Comparison of ENCODE assay signal across 12 cellular contexts in genomic region chr12:24025153-24025798, GRCh38.
DNase-seq lines count a peak whose midpoint lies in the region; ATAC-seq, FAIRE-seq and TF ChIP-seq lines count a peak whose summit lies in the region.
"Had no signal": no experiment of that assay in that cellular context is flagged by ENCODE, and none has a peak within 500 bp of the region (broad histone marks: within the 10 kb centered on the region; RNA-seq: fewer than 3 reads in every experiment).

No MANE protein-coding gene starts in this region.

- no peak for TF ChIP-seq POLR2A in GM12878 (IDR thresholded peaks at IDR 0.05; ENCODE audit: low read depth, low read length)

- intact Hi-C loops in GM12878 (cut with micrococcal nuclease; ENCODE audit: unreplicated experiment) = no loop called here

- CTCF ChIA-PET in GM12878 (lab: Yijun Ruan, JAX) = interaction anchor here (0.8 to 1.7 kb wide), 3 partner anchors 10 to 17 kb away, joined by 3 to 6 read pairs (median 4); no protein-coding TSS in a partner anchor

- no peak for FAIRE-seq in GM12878 (lab: Jason Lieb, UNC)
- FAIRE-seq: colon had no signal

- peak; percentile 52; the same call in 2 of the 3 replicates for ATAC-seq in GM12878
- ATAC-seq in HG03442 (IDR thresholded peaks at IDR 0.05; ENCODE audit: unreplicated experiment) = no peak
- ATAC-seq: activated CD8-positive, alpha-beta memory T cell treated with anti-CD3 and anti-CD28 coated beads, Interleukin-2, amount 10 ng/mL, durations not matched to agents 7 days and 5 days had no signal

- H3K27ac ChIP-seq in GM12878 (ENCODE audit: control insufficient read depth, insufficient read depth) = no peak overlapping the region
- H3K27ac ChIP-seq: parathyroid adenoma had no signal

- H2AFZ ChIP-seq in Loucy (ENCODE audit: low read length) = no peak overlapping the region
- no peak overlapping the region for H2AFZ ChIP-seq in GM12878 (ENCODE audit: control insufficient read depth, low read depth, low read length)
- H2AFZ ChIP-seq: parathyroid adenoma had no signal

- H3K27me3 ChIP-seq in Loucy (ENCODE audit: insufficient read depth, low read length, poor library complexity, severe bottlenecking) (no peaks in the 10 kb centered on the region), GM12878 (replicated peaks in 1 of 2; ENCODE audit: control insufficient read depth in 2 of 2, insufficient read depth in 2 of 2, low read length in 1 of 2) (no peaks in the 10 kb centered on the region; a peak in 1 of 4 replicates)

- peak; percentile 34 for TF ChIP-seq CTCF in GM12865 (IDR thresholded peaks at IDR 0.05; ENCODE audit: insufficient read depth, low read depth, low read length, missing control alignments)
- peak; percentile 65 for TF ChIP-seq CTCF in Loucy (conservative IDR thresholded peaks at IDR 0.05; ENCODE audit: low read length)
- peak; percentile 28 to 46 (median 37); a peak in 4 of 6 replicates for TF ChIP-seq CTCF in GM12878 (IDR thresholded peaks at IDR 0.05 in 2 of 3, conservative IDR thresholded peaks at IDR 0.05 in 1 of 3; ENCODE audit: control insufficient read depth in 2 of 3, extremely low read depth in 1 of 3, insufficient read depth in 1 of 3, low read depth in 3 of 3, low read length in 3 of 3)
- peak; percentile 68 for TF ChIP-seq CTCF in nephron progenitor cell (IDR thresholded peaks at IDR 0.05)

- no TSS peak for BruUV-seq in GM12878 (replicated peaks; lab: Mats Ljungman, UMichigan)

- H3K27ac Mint-ChIP-seq in nephron progenitor cell = no peak overlapping the region
- H3K27ac Mint-ChIP-seq: activated CD8-positive, alpha-beta memory T cell treated with anti-CD3 and anti-CD28 coated beads, Interleukin-2, amount 10 ng/mL, durations not matched to agents 7 days and 5 days had no signal

- H3K4me1 Mint-ChIP-seq in nephron progenitor cell = peaks cover 14% of the 10 kb centered on the region
- H3K4me1 Mint-ChIP-seq: activated CD8-positive, alpha-beta memory T cell treated with anti-CD3 and anti-CD28 coated beads, Interleukin-2, amount 10 ng/mL, durations not matched to agents 7 days and 5 days had no signal

- no peaks in the 10 kb centered on the region for H3F3A ChIP-seq in Loucy (ENCODE audit: low read depth)

- no peaks in the 10 kb centered on the region for H3K79me2 ChIP-seq in Loucy (ENCODE audit: insufficient read depth, low read length)
- no peaks in the 10 kb centered on the region for H3K79me2 ChIP-seq in GM12878 (ENCODE audit: control insufficient read depth, insufficient read depth, low read length)
- H3K79me2 ChIP-seq: parathyroid adenoma had no signal

- H3K4me2 ChIP-seq in Loucy (ENCODE audit: low read depth, low read length, poor library complexity, severe bottlenecking) (no peak overlapping the region), GM12878 (ENCODE audit: control insufficient read depth, insufficient read depth) (no peak overlapping the region)

- in situ Hi-C loops in GM12878 (cut with MboI) = no loop called here

- DNase-seq in GM12865 (ENCODE audit: low read depth) = no peak
- no peak for DNase-seq in GM12878 (ENCODE audit: low read depth, low spot score)
- DNase-seq in nephron progenitor cell = no peak
- DNase-seq in putamen (ENCODE audit: low spot score) = no peak
- no peak for DNase-seq in cerebellar nuclear complex (lab: John Stamatoyannopoulos, UW)
- DNase-seq in pons (ENCODE audit: low spot score) = no peak
- DNase-seq: activated CD8-positive, alpha-beta memory T cell treated with anti-CD3 and anti-CD28 coated beads, Interleukin-2, amount 10 ng/mL, durations not matched to agents 7 days and 5 days; NCI-H1417 treated with DMSO at 0.1 percent for 48 hours had no signal

- whole genome bisulfite sequencing in GM12878 (ENCODE audit: insufficient coverage, insufficient replicate concordance, low lambda C conversion rate, missing lambda C conversion rate) = 36% methylated on average over 3 of the region's 3 CpGs

- TF ChIP-seq RAD21 in GM12878 (IDR thresholded peaks at IDR 0.05; ENCODE audit: insufficient read depth, low read depth, low read length) = peak; percentile 39

- H3K4me3 ChIP-seq in GM12865 (ENCODE audit: low read depth, low read length) (no peak overlapping the region), Loucy (ENCODE audit: low read length, poor library complexity, severe bottlenecking) (no peak overlapping the region), GM12878 (no peak overlapping the region)

- H3K36me3 ChIP-seq in Loucy (ENCODE audit: insufficient read depth, low read length) (no peaks in the 10 kb centered on the region), GM12878 (ENCODE audit: control insufficient read depth in 2 of 2, insufficient read depth in 2 of 2, low read length in 1 of 2) (no peaks in the 10 kb centered on the region)

- H3K27me3 Mint-ChIP-seq in nephron progenitor cell (ENCODE audit: low read depth, poor library complexity) = no peaks in the 10 kb centered on the region
- H3K27me3 Mint-ChIP-seq: activated CD8-positive, alpha-beta memory T cell treated with anti-CD3 and anti-CD28 coated beads, Interleukin-2, amount 10 ng/mL, durations not matched to agents 7 days and 5 days had no signal

- RAD21 ChIA-PET in GM12878 (lab: Charles Lee; ENCODE audit: unreplicated experiment) = no interaction called here

- no peak for TF ChIP-seq EP300 in GM12878 (IDR thresholded peaks at IDR 0.05; ENCODE audit: borderline replicate concordance in 1 of 2, control insufficient read depth in 1 of 2, low read depth in 2 of 2, low read length in 2 of 2)

- H3K4me3 Mint-ChIP-seq in nephron progenitor cell = no peak overlapping the region
- H3K4me3 Mint-ChIP-seq: activated CD8-positive, alpha-beta memory T cell treated with anti-CD3 and anti-CD28 coated beads, Interleukin-2, amount 10 ng/mL, durations not matched to agents 7 days and 5 days had no signal

- H3K9me3 Mint-ChIP-seq in nephron progenitor cell = peaks cover 8% of the 10 kb centered on the region

- H4K20me1 ChIP-seq in Loucy (ENCODE audit: insufficient read depth, low read length, poor library complexity, severe bottlenecking) (no peaks in the 10 kb centered on the region), GM12878 (ENCODE audit: control insufficient read depth, insufficient read depth) (no peaks in the 10 kb centered on the region)

- peaks cover 20% of the 10 kb centered on the region for H3K36me3 Mint-ChIP-seq in nephron progenitor cell (ENCODE audit: low read depth)
- H3K36me3 Mint-ChIP-seq: activated CD8-positive, alpha-beta memory T cell treated with anti-CD3 and anti-CD28 coated beads, Interleukin-2, amount 10 ng/mL, durations not matched to agents 7 days and 5 days had no signal

- no peaks in the 10 kb centered on the region for H3K9me2 ChIP-seq in Loucy (replicated peaks; ENCODE audit: low read depth, low read length)

- SMC1A ChIA-PET in GM12878 (lab: Charles Lee; ENCODE audit: uncharacterized antibody, unreplicated experiment) = interaction anchor here (0.9 to 2.0 kb wide), 5 partner anchors 9 to 95 kb away, joined by 3 to 5 read pairs (median 3); no protein-coding TSS in a partner anchor

- H3K4me1 ChIP-seq in Loucy (ENCODE audit: insufficient read depth, low read length, poor library complexity, severe bottlenecking) (peaks cover 6% of the 10 kb centered on the region), GM12878 (ENCODE audit: control insufficient read depth, insufficient read depth, low read length) (no peaks in the 10 kb centered on the region)
- H3K4me1 ChIP-seq: parathyroid adenoma had no signal

- POLR2A ChIA-PET in GM12878 (lab: Charles Lee) = no interaction called here

- H3K9ac ChIP-seq in Loucy (ENCODE audit: low read depth, low read length, poor library complexity, severe bottlenecking) = no peak overlapping the region
- H3K9ac ChIP-seq in GM12878 (ENCODE audit: control insufficient read depth, insufficient read depth, low read length) = no peak overlapping the region
- H3K9ac ChIP-seq: parathyroid adenoma had no signal

- H3K9me3 ChIP-seq in Loucy (ENCODE audit: insufficient read depth, low read depth, low read length) = peaks cover 2% of the 10 kb centered on the region; the same call in 1 of the 2 replicates
- no peaks in the 10 kb centered on the region for H3K9me3 ChIP-seq in GM12878 (replicated peaks; ENCODE audit: control insufficient read depth, insufficient read depth, low read length)

TF ChIP-seq in GM12878, 131 proteins besides CTCF, POLR2A, EP300 and RAD21:
- TF ChIP-seq MTA2 (IDR thresholded peaks at IDR 0.05; ENCODE audit: low read depth) (no peak), SMC3 (IDR thresholded peaks at IDR 0.05; ENCODE audit: borderline replicate concordance, low read length) (peak; percentile 17; the same call in 1 of the 2 replicates)
